In genomic region chr4:158182736-158183135, GRCh38 we compare ENCODE assay signal across 26 cellular contexts. TPM values are rescaled to one million over a fixed set of nuclear protein-coding genes. Genes with fewer than 3 reads are reported as not detected.
DNase-seq lines count a peak whose midpoint lies in the region; ATAC-seq, FAIRE-seq and TF ChIP-seq lines count a peak whose summit lies in the region.
"Had no signal": no experiment of that assay in that cellular context is flagged by ENCODE, and none has a peak within 500 bp of the region (broad histone marks: within the 10 kb centered on the region; RNA-seq: fewer than 3 reads in every experiment).

No MANE protein-coding gene starts in this region.

- H2AK5ac ChIP-seq in H1 (ENCODE audit: low read depth, low read length) = no peak overlapping the region

- FAIRE-seq in H1 (lab: Jason Lieb, UNC) (no peak), D721Med (lab: Jason Lieb, UNC) (no peak)

- peak overlapping the region; percentile 84; the same call in 1 of the 2 replicates for H4K8ac ChIP-seq in H1 (ENCODE audit: extremely low read depth, insufficient read depth, low read length)

- no peak overlapping the region for H4K91ac ChIP-seq in H1 (replicated peaks; ENCODE audit: insufficient read length, low read length)

- no peak overlapping the region for H3K9ac ChIP-seq in H1 (replicated peaks in 1 of 4; ENCODE audit: extremely low read depth in 1 of 4, low read depth in 3 of 4, low read length in 3 of 4)
- H3K9ac ChIP-seq: KMS-11 had no signal

- 93% methylated on average over 15 of the region's 15 CpGs; no CpG with 5 or more reads in 1 of the 2 experiments for WGBS in H1 (ENCODE audit: extremely low coverage in 1 of 2, insufficient coverage in 1 of 2, insufficient read length in 1 of 2, insufficient replicate concordance in 2 of 2, low coverage in 1 of 2, low lambda C conversion rate in 2 of 2, missing lambda C conversion rate in 1 of 2), 2 experiments
- WGBS in testis, 2 donors = 68 to 79% methylated on average over 14 to 15 of the region's 15 CpGs

- no peak overlapping the region for H3K23ac ChIP-seq in H1 (ENCODE audit: insufficient read length)

- H3K36me3 ChIP-seq in H1 (ENCODE audit: control insufficient read depth in 2 of 4, insufficient read depth in 4 of 4, low read length in 3 of 4) (no peaks in the 10 kb centered on the region), testis (ENCODE audit: low read depth, missing control alignments) (no peaks in the 10 kb centered on the region)
- H3K36me3 ChIP-seq: right atrium auricular region, stomach had no signal

- H3K56ac ChIP-seq in H1 (replicated peaks; ENCODE audit: insufficient read length, low read depth, low read length) = no peak overlapping the region

- H2BK15ac ChIP-seq in H1 (ENCODE audit: low read length) = no peak overlapping the region

- H4K5ac ChIP-seq in H1 (ENCODE audit: insufficient read length, low read depth, low read length) = no peak overlapping the region

- H3K18ac ChIP-seq in H1 (ENCODE audit: extremely low read depth, low read length) = no peak overlapping the region

- no peak overlapping the region for H2BK20ac ChIP-seq in H1 (ENCODE audit: low read length)

- ATAC-seq in GM21529 (IDR thresholded peaks at IDR 0.05; ENCODE audit: unreplicated experiment) = no peak
- ATAC-seq: left colon had no signal

- no peak overlapping the region for H3K4ac ChIP-seq in H1 (replicated peaks; ENCODE audit: insufficient read length, low read depth, low read length)

- peak overlapping the region; percentile 58; the same call in 1 of the 2 replicates for H2AFZ ChIP-seq in H1 (ENCODE audit: low read length)

- intact Hi-C loops in testis (cut with DNase I; ENCODE audit: low total_unique reads) = no loop called here

- no peak for TF ChIP-seq CTCF in H1 (IDR thresholded peaks at IDR 0.05; ENCODE audit: control extremely low read depth in 1 of 3, insufficient read depth in 1 of 3, low read depth in 1 of 3, low read length in 3 of 3)
- TF ChIP-seq CTCF in testis (IDR thresholded peaks at IDR 0.05) = no peak
- no peak for TF ChIP-seq CTCF in D721Med (IDR thresholded peaks at IDR 0.05; ENCODE audit: insufficient read depth, missing control alignments)

- CTCF ChIA-PET in H1 (lab: Charles Lee; ENCODE audit: partially characterized antibody) = interaction anchor here (0.6 to 7.3 kb wide), 9 partner anchors 10 to 712 kb away, joined by 3 to 41 read pairs (median 6); no protein-coding TSS in a partner anchor

- peak; percentile 27 for DNase-seq in NCI-H82 (lab: John Stamatoyannopoulos, UW)
- DNase-seq in NCI-H82 treated with DMSO at 0.1 percent for 48 hours (lab: John Stamatoyannopoulos, UW; ENCODE audit: unreplicated experiment) = no peak
- peak; percentile 78 for DNase-seq in NCI-H69 (lab: John Stamatoyannopoulos, UW)
- no peak for DNase-seq in H1 (ENCODE audit: low read depth in 1 of 2, low spot score in 2 of 2)
- peak; percentile 79 for DNase-seq in testis
- DNase-seq in effector CD8-positive, alpha-beta T cell (lab: John Stamatoyannopoulos, UW) = no peak
- no peak for DNase-seq in D721Med (ENCODE audit: insufficient read length, low spot score)
- DNase-seq: activated CD4-positive, alpha-beta T cell treated with anti-CD3 and anti-CD28 coated beads for 1 hour; activated CD8-positive, alpha-beta memory T cell treated with anti-CD3 and anti-CD28 coated beads for 24 hours; activated naive CD4-positive, alpha-beta T cell treated with Interleukin-2 at 50 U/mL for 16 hours; activated T-cell treated with anti-CD3 and anti-CD28 coated beads, Interleukin-2, amount 50 U/mL, for 24 hours; EL; HCEC 1CT; left colon; mesenchymal stem cell; NCI-H2107; NCI-H510A treated with DMSO at 0.1 percent for 48 hours; occipital lobe; stimulated activated CD4-positive, alpha-beta T cell treated with anti-CD3 and anti-CD28 coated beads, Interleukin-12 subunit alpha, Interleukin-12 subunit beta, amount 100 ng/mL, for 4 hours; stomach; SW 1271 had no signal

- TF ChIP-seq POLR2A in H1 (IDR thresholded peaks at IDR 0.05; ENCODE audit: control extremely low read depth in 1 of 2, low read depth in 2 of 2, low read length in 2 of 2) = no peak
- TF ChIP-seq POLR2A in testis (IDR thresholded peaks at IDR 0.05) = no peak

- no peak overlapping the region for H2BK12ac ChIP-seq in H1 (ENCODE audit: low read depth, low read length)

- no peak overlapping the region for H3K14ac ChIP-seq in H1 (ENCODE audit: insufficient read length)

- no peak overlapping the region for H3K27ac ChIP-seq in H1 (ENCODE audit: low read depth, low read length)
- H3K27ac ChIP-seq in testis = no peak overlapping the region
- H3K27ac ChIP-seq: coronary artery, KMS-11, right atrium auricular region had no signal

- no peaks in the 10 kb centered on the region for H3K9me3 ChIP-seq in H1 (ENCODE audit: insufficient read depth in 2 of 2, low read depth in 1 of 2, low read length in 1 of 2)
- no peaks in the 10 kb centered on the region for H3K9me3 ChIP-seq in testis
- H3K9me3 ChIP-seq: right atrium auricular region, stomach had no signal

- H3K23me2 ChIP-seq in H1 (ENCODE audit: low read depth, low read length) = no peaks in the 10 kb centered on the region

- no peaks in the 10 kb centered on the region for H3K4me1 ChIP-seq in H1 (replicated peaks in 1 of 4; ENCODE audit: control insufficient read depth in 3 of 4, insufficient read depth in 4 of 4, low read length in 3 of 4)
- no peaks in the 10 kb centered on the region for H3K4me1 ChIP-seq in testis
- H3K4me1 ChIP-seq: right atrium auricular region, stomach had no signal

- H3K27me3 ChIP-seq in H1 (replicated peaks in 1 of 4; ENCODE audit: control insufficient read depth in 3 of 4, extremely low read depth in 1 of 4, insufficient read depth in 3 of 4, low read length in 3 of 4) (no peaks in the 10 kb centered on the region), testis (no peaks in the 10 kb centered on the region)
- H3K27me3 ChIP-seq: right atrium auricular region, stomach had no signal

- no peaks in the 10 kb centered on the region for H3K79me2 ChIP-seq in H1 (ENCODE audit: control insufficient read depth in 1 of 2, insufficient read depth in 2 of 2, low read length in 2 of 2)

- no peak overlapping the region for H2BK120ac ChIP-seq in H1 (replicated peaks; ENCODE audit: low read depth, low read length)

- TF ChIP-seq EP300 in H1 (IDR thresholded peaks at IDR 0.05; ENCODE audit: borderline replicate concordance in 1 of 2, low read depth in 2 of 2, low read length in 2 of 2) = no peak

- no peak overlapping the region for H2BK5ac ChIP-seq in H1 (ENCODE audit: low read depth, low read length)

- no peak for TF ChIP-seq RAD21 in H1 (IDR thresholded peaks at IDR 0.05 in 1 of 2, conservative IDR thresholded peaks at IDR 0.05 in 1 of 2; ENCODE audit: low read depth in 2 of 2, low read length in 2 of 2)

- H3K4me3 ChIP-seq in H1 (ENCODE audit: extremely low read depth in 1 of 4, insufficient read depth in 2 of 4, low read depth in 3 of 4, low read length in 4 of 4) (no peak overlapping the region), testis (peak overlapping the region; percentile 1 to 47)
- H3K4me3 ChIP-seq: coronary artery, right atrium auricular region, stomach had no signal

- H3K79me1 ChIP-seq in H1 (ENCODE audit: low read depth, low read length) = no peaks in the 10 kb centered on the region

- no peak overlapping the region for H3K4me2 ChIP-seq in H1 (ENCODE audit: insufficient read depth in 1 of 2, low read depth in 2 of 2, low read length in 2 of 2)
- H3K4me2 ChIP-seq: KMS-11 had no signal

- POLR2A ChIA-PET in H1 (lab: Charles Lee; ENCODE audit: partially characterized antibody) = no interaction called here

- H4K20me1 ChIP-seq in H1 (replicated peaks in 1 of 2; ENCODE audit: control insufficient read depth in 1 of 2, insufficient read depth in 2 of 2, low read length in 2 of 2) = no peaks in the 10 kb centered on the region

TF ChIP-seq in H1, 55 proteins besides CTCF, POLR2A, EP300 and RAD21:
- TF ChIP-seq ATF3 (IDR thresholded peaks at IDR 0.05; ENCODE audit: insufficient read depth, low read depth, low read length) (no peak), RNF2 (IDR thresholded peaks at IDR 0.05; ENCODE audit: borderline replicate concordance, low read depth, low read length, missing control alignments, poor library complexity, severe bottlenecking) (no peak), RBBP5 (IDR thresholded peaks at IDR 0.05; ENCODE audit: borderline replicate concordance, low read depth, low read length) (no peak), GABPA (IDR thresholded peaks at IDR 0.05; ENCODE audit: borderline replicate concordance, insufficient read depth, low read length) (no peak), PHF8 (conservative IDR thresholded peaks at IDR 0.05; ENCODE audit: low read depth, low read length) (no peak), CREB1 (IDR thresholded peaks at IDR 0.05) (no peak), CTBP2 (IDR thresholded peaks at IDR 0.05; ENCODE audit: borderline replicate concordance, insufficient read depth, insufficient read length, low read length) (no peak)

RNA-seq across cellular contexts. Expression of gene GASK1B, which starts 9.9 kb away (rescaled TPM):
- not detected in 2 replicates for total RNA-seq in H1 (2021; fragmentation: NEBNext Ultra II Directional; extraction: Animal tissue kit (Norgen Biotek cat#: 25700))
- 0.02 TPM in 1 of 2 replicates, not detected in the other for polyA plus RNA-seq in H1 (2011; rRNA removed)
- polyA plus RNA-seq in H1 (2011; cell fraction: cytosol; rRNA removed) = 0.03 TPM
- not detected for polyA plus RNA-seq in H1 (2011; cell fraction: nucleus; rRNA removed)
- polyA plus RNA-seq in H1 (2012, experiment 1 of 2) = 0.08 to 0.25 TPM in 2 of 4 replicates, not detected in the others
- polyA plus RNA-seq in H1 (2012, experiment 2 of 2) = not detected
- polyA plus RNA-seq in H1 (2013, experiment 1 of 2) = 0.02 TPM
- 0.06 TPM for polyA plus RNA-seq in H1 (2013, experiment 2 of 2)
- not detected in 2 replicates for polyA minus RNA-seq in H1 (2011; rRNA and poly(A)+ RNA removed)
- polyA minus RNA-seq in H1 (2011; cell fraction: cytosol; rRNA and poly(A)+ RNA removed) = not detected
- not detected for polyA minus RNA-seq in H1 (2011; cell fraction: nucleus; rRNA and poly(A)+ RNA removed)
- 10 to 100 TPM; 19.8 to 24.0 TPM for total RNA-seq in testis
- polyA plus RNA-seq in testis (ENCODE audit: insufficient read depth, low read depth, low replicate concordance) = 19.3 TPM

RNA-seq across cellular contexts. Expression of gene TMEM144, which starts 27.6 kb away (rescaled TPM):
- total RNA-seq in H1 (2021; fragmentation: NEBNext Ultra II Directional; extraction: Animal tissue kit (Norgen Biotek cat#: 25700)) = 1.6 and 2.6 TPM in 2 replicates
- polyA plus RNA-seq in H1 (2011; rRNA removed) (0.99 and 1.9 TPM in 2 replicates), testis (ENCODE audit: insufficient read depth, low read depth, low replicate concordance) (45.4 TPM)
- 1.3 TPM for polyA plus RNA-seq in H1 (2011; cell fraction: cytosol; rRNA removed)
- 2.3 TPM for polyA plus RNA-seq in H1 (2011; cell fraction: nucleus; rRNA removed)
- 1.7 to 2.0 TPM (median 1.8 TPM) in 4 replicates for polyA plus RNA-seq in H1 (2012, experiment 1 of 2)
- polyA plus RNA-seq in H1 (2012, experiment 2 of 2) = 0.16 TPM
- polyA plus RNA-seq in H1 (2013, experiment 1 of 2) = 1.8 TPM
- polyA plus RNA-seq in H1 (2013, experiment 2 of 2) = 1.9 TPM
- polyA minus RNA-seq in H1 (2011; rRNA and poly(A)+ RNA removed) = 3.5 and 7.0 TPM in 2 replicates
- polyA minus RNA-seq in H1 (2011; cell fraction: cytosol; rRNA and poly(A)+ RNA removed) = 2.6 TPM
- polyA minus RNA-seq in H1 (2011; cell fraction: nucleus; rRNA and poly(A)+ RNA removed) = 14.0 TPM
- 10 to 100 TPM; 24.2 to 44.6 TPM for total RNA-seq in testis
- total RNA-seq: HT1080 had no signal

Comparison
In these comparisons a context has a peak if more than half of its experiments do, and no peak if none do; other contexts are left out.
1. DNase-seq: peak in NCI-H82 (single experiment), NCI-H69 (single experiment) and testis (single experiment); none in NCI-H82 treated with DMSO at 0.1 percent for 48 hours (single experiment), H1 (0 of 2), effector CD8-positive, alpha-beta T cell (single experiment) and D721Med (single experiment).
2. H3K4me3 ChIP-seq: peak in testis (2 of 2); none in H1 (0 of 4).
3. RNA of gene GASK1B, which starts 9.9 kb away (total RNA-seq): 19.8 to 24.0 TPM in testis; not detected in H1; every median in the first group is over 10 times any median in the second.